8 cellular contexts compared by ENCODE assay signal in genomic region chrX:48917139-48917980, GRCh38. TPM values are rescaled to one million over a fixed set of nuclear protein-coding genes. Genes with fewer than 3 reads are reported as not detected.
DNase-seq lines count a peak whose midpoint lies in the region; ATAC-seq and TF ChIP-seq lines count a peak whose summit lies in the region.

No MANE protein-coding gene starts in this region.

- H3K36me3 ChIP-seq in OCI-LY7 (ENCODE audit: insufficient read depth, low read length) (peaks cover 64% of the 10 kb centered on the region), mucosa of descending colon (ENCODE audit: low read depth) (no peaks in the 10 kb centered on the region)

- CTCF ChIA-PET in OCI-LY7 (lab: Charles Lee; ENCODE audit: unreplicated experiment): no interaction called here

- peak; percentile 40 for ATAC-seq in GM19455 (IDR thresholded peaks at IDR 0.05; ENCODE audit: unreplicated experiment)
- ATAC-seq in mucosa of descending colon: peak; percentile 80

- peaks cover 19% of the 10 kb centered on the region for H4K20me1 ChIP-seq in OCI-LY7 (ENCODE audit: insufficient read depth, low read length)

- H3K27ac ChIP-seq in OCI-LY7 (ENCODE audit: low read depth, low read length, poor library complexity, severe bottlenecking) (peak overlapping the region; percentile 80), epithelial cell of prostate (no peak overlapping the region)

- POLR2A ChIA-PET in OCI-LY7 (lab: Charles Lee): no interaction called here

- H3K9me2 ChIP-seq in OCI-LY7 (ENCODE audit: insufficient read depth, low read length): no peaks in the 10 kb centered on the region

- H3K4me2 ChIP-seq in OCI-LY7 (ENCODE audit: low read length): peak overlapping the region; percentile 73

- peaks cover 5 to 33% (median 20%) of the 10 kb centered on the region in 3 donors for H3K4me1 Mint-ChIP-seq in IgD-negative memory B cell

- intact Hi-C loops in OCI-LY7 (cut with micrococcal nuclease; ENCODE audit: unreplicated experiment): loop anchor here (1.0 to 5.0 kb wide), 3 partner anchors 20 to 40 kb away; partner anchors contain the start of gene OTUD5
- intact Hi-C loops in mucosa of descending colon (cut with DNase I, micrococcal nuclease): no loop called here

- H3K36me3 Mint-ChIP-seq in IgD-negative memory B cell: peaks cover 7% of the 10 kb centered on the region

- DNase-seq in C1 segment of cervical spinal cord (lab: John Stamatoyannopoulos, UW): peak in 13 of 14 donors; percentile 19 to 90 (median 75)
- peak; percentile 92 for DNase-seq in OCI-LY7 (ENCODE audit: low spot score)
- peak; percentile 78 for DNase-seq in activated T-cell treated with anti-CD3 and anti-CD28 coated beads for 48 hours (ENCODE audit: low read depth)
- peak; percentile 44 for DNase-seq in epithelial cell of prostate (ENCODE audit: low read depth, low spot score)
- peak; percentile 92 to 94 (median 92) for DNase-seq in mucosa of descending colon
- DNase-seq in stimulated activated CD8-positive, alpha-beta memory T cell treated with anti-CD3 and anti-CD28 coated beads, Interleukin-4, amount 100 ng/mL, for 24 hours (ENCODE audit: low read depth): peak; percentile 79

- H3K4me3 Mint-ChIP-seq in IgD-negative memory B cell: peak overlapping the region; percentile 93 to 100 (median 94)

- H3K9me3 Mint-ChIP-seq in IgD-negative memory B cell: peaks cover 0 to 3% (median 0%) of the 10 kb centered on the region in 3 donors

- H2AFZ ChIP-seq in OCI-LY7 (ENCODE audit: low read length): no peak overlapping the region

- H3K27me3 Mint-ChIP-seq in IgD-negative memory B cell: peaks cover 6% of the 10 kb centered on the region

- H3K27ac Mint-ChIP-seq in IgD-negative memory B cell: peak overlapping the region; percentile 96 to 98 (median 98)

- peaks cover 43% of the 10 kb centered on the region for H3K79me2 ChIP-seq in OCI-LY7 (ENCODE audit: insufficient read depth, low read depth, low read length)

- TF ChIP-seq CTCF in OCI-LY7 (conservative IDR thresholded peaks at IDR 0.05; ENCODE audit: low read length): peak; percentile 87
- TF ChIP-seq CTCF in mucosa of descending colon (IDR thresholded peaks at IDR 0.05): peak; percentile 86

- no peaks in the 10 kb centered on the region for H3K9me3 ChIP-seq in OCI-LY7 (ENCODE audit: low read length)
- no peaks in the 10 kb centered on the region for H3K9me3 ChIP-seq in mucosa of descending colon

- BruUV-seq in OCI-LY7 (replicated peaks; lab: Mats Ljungman, UMichigan): no TSS peak

- H3K4me3 ChIP-seq in OCI-LY7 (ENCODE audit: low read depth, low read length, poor library complexity, severe bottlenecking) (peak overlapping the region; percentile 99), mucosa of descending colon (no peak overlapping the region)

- H3K4me1 ChIP-seq in OCI-LY7 (ENCODE audit: insufficient read depth, low read length, poor library complexity, severe bottlenecking) (peaks cover 62% of the 10 kb centered on the region), mucosa of descending colon (ENCODE audit: low read depth) (no peaks in the 10 kb centered on the region)

RNA-seq across cellular contexts. Expression of gene PIM2, which starts 1.5 kb away (rescaled TPM):
- 216 TPM for polyA plus RNA-seq in IgD-negative memory B cell
- 41.7 and 60.3 TPM in 2 replicates for total RNA-seq in OCI-LY7 (2014; rRNA removed; shearing (Covaris generic))
- total RNA-seq in OCI-LY7 (2022) (146 and 148 TPM in 2 replicates), mucosa of descending colon (10 to 100 TPM; 10.5 to 30.0 (median 20.5) TPM)

RNA-seq across cellular contexts. Expression of gene SLC35A2, which starts 5.9 kb away (rescaled TPM):
- 9.6 TPM for polyA plus RNA-seq in IgD-negative memory B cell
- 7.1 and 9.9 TPM in 2 replicates for total RNA-seq in OCI-LY7 (2014; rRNA removed; shearing (Covaris generic))
- 18.4 and 22.2 TPM in 2 replicates for total RNA-seq in OCI-LY7 (2022)
- total RNA-seq in mucosa of descending colon: 10 to 100 TPM; 26.4 to 62.1 (median 52.2) TPM

RNA-seq across cellular contexts. Expression of gene PQBP1, which starts 19.6 kb away (rescaled TPM):
- 99.8 TPM for polyA plus RNA-seq in IgD-negative memory B cell
- 72.7 and 90.5 TPM in 2 replicates for total RNA-seq in OCI-LY7 (2014; rRNA removed; shearing (Covaris generic))
- total RNA-seq in OCI-LY7 (2022) (79.6 and 93.0 TPM in 2 replicates), mucosa of descending colon (10 to 100 TPM; 55.5 to 88.8 (median 69.6) TPM)

RNA-seq across cellular contexts. Expression of gene TIMM17B, which starts 19.8 kb away (rescaled TPM):
- 90.3 TPM for polyA plus RNA-seq in IgD-negative memory B cell
- 54.3 and 83.3 TPM in 2 replicates for total RNA-seq in OCI-LY7 (2014; rRNA removed; shearing (Covaris generic))
- total RNA-seq in OCI-LY7 (2022) (79.3 and 90.0 TPM in 2 replicates), mucosa of descending colon (10 to 100 TPM; 43.4 to 49.0 (median 46.0) TPM)

RNA-seq across cellular contexts. Expression of gene OTUD5, which starts 40.0 kb away (rescaled TPM):
- 30.2 TPM for polyA plus RNA-seq in IgD-negative memory B cell
- 33.3 and 38.5 TPM in 2 replicates for total RNA-seq in OCI-LY7 (2014; rRNA removed; shearing (Covaris generic))
- total RNA-seq in OCI-LY7 (2022) (51.7 and 55.7 TPM in 2 replicates), mucosa of descending colon (10 to 100 TPM; 43.6 to 56.5 (median 52.5) TPM)
